22 cellular contexts compared by ENCODE assay signal in the genomic region with DNA sequence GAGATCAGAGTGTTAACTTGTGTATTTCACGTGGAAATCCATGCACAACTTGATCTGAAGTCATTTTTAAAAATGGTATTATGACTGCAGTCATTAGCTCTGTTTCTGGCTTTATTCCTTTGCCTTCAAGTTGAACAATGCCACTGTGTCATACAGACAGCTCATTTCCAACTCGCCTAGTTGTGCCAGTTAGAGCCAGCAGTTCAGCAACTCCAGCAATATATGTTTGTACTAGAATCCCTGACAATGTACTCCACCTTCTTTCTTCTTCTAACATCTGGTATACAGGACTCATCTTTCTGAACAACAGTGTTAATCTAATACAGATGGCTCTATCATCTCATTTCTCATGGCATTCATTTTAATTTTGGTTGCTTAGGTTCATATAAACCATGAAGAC.
A peak's percentile ranks its signal among the peaks of the same experiment; 100 is the strongest.
DNase-seq lines count a peak whose midpoint lies in the region; ATAC-seq lines count a peak whose summit lies in the region.
"Had no signal": no experiment of that assay in that cellular context is flagged by ENCODE, and none has a peak within 500 bp of the region (broad histone marks: within the 10 kb centered on the region; RNA-seq: fewer than 3 reads in every experiment).

No MANE protein-coding gene starts in this region.

- DNase-seq in NCI-H1105 treated with DMSO at 0.1 percent for 48 hours (lab: John Stamatoyannopoulos, UW) (peak; percentile 48), NCI-H1105 (lab: John Stamatoyannopoulos, UW) (no peak), NCI-H345 (lab: John Stamatoyannopoulos, UW) (peak; percentile 2), astrocyte of the hippocampus (ENCODE audit: low read depth, low spot score) (peak; percentile 3), occipital lobe (lab: John Stamatoyannopoulos, UW) (peak; percentile 0)
- no peak for DNase-seq in activated T-cell treated with anti-CD3 and anti-CD28 coated beads, Interleukin-2, amount 50 U/mL, for 72 hours
- DNase-seq: 8988T, amniotic stem cell, COR-L47, foreskin fibroblast, NCI-H524, ovary, right lobe of liver, SIG-M5, uterus had no signal

- H3K27ac Mint-ChIP-seq in activated T-cell treated with anti-CD3 and anti-CD28 coated beads, Interleukin-2, amount 50 U/mL, for 72 hours, result no peak overlapping the region
- H3K27ac Mint-ChIP-seq: B cell; T-helper 1 cell treated with Interleukin-12 subunit alpha and Interleukin-12 subunit beta and Interleukin-4 antibody, amounts not matched to agents 30 μg/mL and 1 μg/mL, for 36 hours had no signal

- no peak overlapping the region for H3K4me3 Mint-ChIP-seq in activated T-cell treated with anti-CD3 and anti-CD28 coated beads, Interleukin-2, amount 50 U/mL, for 72 hours
- H3K4me3 Mint-ChIP-seq: B cell; T-helper 1 cell treated with Interleukin-12 subunit alpha and Interleukin-12 subunit beta and Interleukin-4 antibody, amounts not matched to agents 30 μg/mL and 1 μg/mL, for 36 hours had no signal

- H3K36me3 Mint-ChIP-seq in activated T-cell treated with anti-CD3 and anti-CD28 coated beads, Interleukin-2, amount 50 U/mL, for 72 hours (ENCODE audit: insufficient read depth in 2 of 2), result peaks cover 0 to 2% of the 10 kb centered on the region in 2 donors
- H3K36me3 Mint-ChIP-seq: naive thymus-derived CD4-positive, alpha-beta T cell had no signal

- ATAC-seq in GM18858 (IDR thresholded peaks at IDR 0.05; ENCODE audit: unreplicated experiment) (no peak), HG03039 (IDR thresholded peaks at IDR 0.05; ENCODE audit: unreplicated experiment) (no peak)
- ATAC-seq in activated T-cell treated with anti-CD3 and anti-CD28 coated beads, Interleukin-2, amount 50 U/mL, for 72 hours (replicated peaks in 1 of 2), result no peak
- ATAC-seq: HCT116; HepG2; naive thymus-derived CD4-positive, alpha-beta T cell; right lobe of liver had no signal

- H3K9me3 Mint-ChIP-seq in activated T-cell treated with anti-CD3 and anti-CD28 coated beads, Interleukin-2, amount 50 U/mL, for 72 hours, result peaks cover 8 to 16% of the 10 kb centered on the region in 2 donors
- H3K9me3 Mint-ChIP-seq: T-helper 1 cell treated with Interleukin-12 subunit alpha and Interleukin-12 subunit beta and Interleukin-4 antibody, amounts not matched to agents 30 μg/mL and 1 μg/mL, for 36 hours had no signal

- no peaks in the 10 kb centered on the region for H3K4me1 Mint-ChIP-seq in activated T-cell treated with anti-CD3 and anti-CD28 coated beads, Interleukin-2, amount 50 U/mL, for 72 hours (ENCODE audit: low read depth)
- H3K4me1 Mint-ChIP-seq: B cell; naive thymus-derived CD4-positive, alpha-beta T cell had no signal

- H3K27me3 Mint-ChIP-seq in activated T-cell treated with anti-CD3 and anti-CD28 coated beads, Interleukin-2, amount 50 U/mL, for 72 hours (ENCODE audit: low read depth), result no peaks in the 10 kb centered on the region
- H3K27me3 Mint-ChIP-seq: B cell; naive thymus-derived CD4-positive, alpha-beta T cell had no signal

Comparison
In these comparisons a context has a peak if more than half of its experiments do, and no peak if none do; other contexts are left out.
1. DNase-seq: peak in NCI-H1105 treated with DMSO at 0.1 percent for 48 hours (single experiment), NCI-H345 (single experiment), astrocyte of the hippocampus (single experiment) and occipital lobe (single experiment); none in NCI-H1105 (single experiment) and activated T-cell treated with anti-CD3 and anti-CD28 coated beads, Interleukin-2, amount 50 U/mL, for 72 hours (0 of 2).